Comparison of ENCODE assay signal across 11 cellular contexts in genomic region chr17:8488931-8489330, GRCh38. TPM values are rescaled to one million over a fixed set of nuclear protein-coding genes. Genes with fewer than 3 reads are reported as not detected.
DNase-seq lines count a peak whose midpoint lies in the region; ATAC-seq and TF ChIP-seq lines count a peak whose summit lies in the region.
"Had no signal": no experiment of that assay in that cellular context is flagged by ENCODE, and none has a peak within 500 bp of the region (broad histone marks: within the 10 kb centered on the region; RNA-seq: fewer than 3 reads in every experiment).

No MANE protein-coding gene starts in this region.

- no peak for ATAC-seq in effector memory CD8-positive, alpha-beta T cell (replicated peaks)
- ATAC-seq in right lobe of liver, result peak; percentile 78 to 89 (median 80)
- ATAC-seq: activated CD8-positive, alpha-beta memory T cell treated with anti-CD3 and anti-CD28 coated beads, Interleukin-2, amount 10 ng/mL, durations not matched to agents 7 days and 5 days had no signal

- peaks cover 3% of the 10 kb centered on the region for H3K36me3 Mint-ChIP-seq in effector memory CD8-positive, alpha-beta T cell (ENCODE audit: insufficient read depth)
- peaks cover 56% of the 10 kb centered on the region for H3K36me3 Mint-ChIP-seq in progenitor cell of endocrine pancreas (ENCODE audit: insufficient read depth)

- TF ChIP-seq POLR2A in right lobe of liver (IDR thresholded peaks at IDR 0.05), result no peak

- no peaks in the 10 kb centered on the region for H3K27me3 Mint-ChIP-seq in effector memory CD8-positive, alpha-beta T cell
- no peaks in the 10 kb centered on the region for H3K27me3 Mint-ChIP-seq in progenitor cell of endocrine pancreas
- H3K27me3 Mint-ChIP-seq: activated CD8-positive, alpha-beta memory T cell treated with anti-CD3 and anti-CD28 coated beads, Interleukin-2, amount 10 ng/mL, durations not matched to agents 7 days and 5 days had no signal

- H3K9me3 Mint-ChIP-seq in effector memory CD8-positive, alpha-beta T cell, result peaks cover 0 to 3% of the 10 kb centered on the region in 2 donors
- peaks cover 11% of the 10 kb centered on the region for H3K9me3 Mint-ChIP-seq in progenitor cell of endocrine pancreas (ENCODE audit: low read depth)

- H3K4me3 ChIP-seq in A673 (ENCODE audit: low read depth, low read length, poor library complexity, severe bottlenecking), result no peak overlapping the region
- no peak overlapping the region for H3K4me3 ChIP-seq in MG63
- H3K4me3 ChIP-seq in right lobe of liver, result no peak overlapping the region
- H3K4me3 ChIP-seq: BLaER1 had no signal

- H3K4me3 Mint-ChIP-seq in effector memory CD8-positive, alpha-beta T cell, result no peak overlapping the region
- H3K4me3 Mint-ChIP-seq in progenitor cell of endocrine pancreas (ENCODE audit: low read depth), result no peak overlapping the region
- H3K4me3 Mint-ChIP-seq: activated CD8-positive, alpha-beta memory T cell treated with anti-CD3 and anti-CD28 coated beads, Interleukin-2, amount 10 ng/mL, durations not matched to agents 7 days and 5 days had no signal

- H3K27ac Mint-ChIP-seq in effector memory CD8-positive, alpha-beta T cell, result peak overlapping the region; percentile 30 to 38
- H3K27ac Mint-ChIP-seq in progenitor cell of endocrine pancreas, result no peak overlapping the region
- H3K27ac Mint-ChIP-seq: activated CD8-positive, alpha-beta memory T cell treated with anti-CD3 and anti-CD28 coated beads, Interleukin-2, amount 10 ng/mL, durations not matched to agents 7 days and 5 days had no signal

- CTCF ChIA-PET in A673 (lab: Charles Lee), result no interaction called here

- H3K4me1 Mint-ChIP-seq in effector memory CD8-positive, alpha-beta T cell (ENCODE audit: low read depth in 2 of 2), result no peaks in the 10 kb centered on the region
- no peaks in the 10 kb centered on the region for H3K4me1 Mint-ChIP-seq in progenitor cell of endocrine pancreas (ENCODE audit: low read depth)
- H3K4me1 Mint-ChIP-seq: activated CD8-positive, alpha-beta memory T cell treated with anti-CD3 and anti-CD28 coated beads, Interleukin-2, amount 10 ng/mL, durations not matched to agents 7 days and 5 days had no signal

- 31% methylated on average over 3 of the region's 4 CpGs for WGBS in right lobe of liver (ENCODE audit: insufficient coverage, low coverage, low lambda C conversion rate, missing lambda C conversion rate)

- no peak overlapping the region for H3K27ac ChIP-seq in A673 (ENCODE audit: low read depth, low read length, poor library complexity, severe bottlenecking)
- H3K27ac ChIP-seq in right lobe of liver, result no peak overlapping the region
- H3K27ac ChIP-seq: BLaER1 had no signal

- peaks cover 8% of the 10 kb centered on the region for H3K9me3 ChIP-seq in A673 (ENCODE audit: low read depth, low read length, poor library complexity, severe bottlenecking)
- peaks cover 15% of the 10 kb centered on the region for H3K9me3 ChIP-seq in MG63
- no peaks in the 10 kb centered on the region for H3K9me3 ChIP-seq in right lobe of liver

- DNase-seq in A673 (ENCODE audit: low spot score) (peak; percentile 25), MG63 (peak; percentile 98), right lobe of liver (peak in 1 of 3 donors; percentile 54), GM19240 (ENCODE audit: insufficient read length, low spot score) (no peak), progenitor cell of endocrine pancreas (ENCODE audit: low spot score, unreplicated experiment) (no peak), NCI-H748 treated with DMSO at 0.1 percent for 48 hours (lab: John Stamatoyannopoulos, UW) (no peak)
- DNase-seq in effector memory CD8-positive, alpha-beta T cell, result no peak
- no peak for DNase-seq in activated naive CD4-positive, alpha-beta T cell treated with Interleukin-2 at 50 U/mL for 16 hours
- DNase-seq: activated CD8-positive, alpha-beta memory T cell treated with anti-CD3 and anti-CD28 coated beads, Interleukin-2, amount 10 ng/mL, durations not matched to agents 7 days and 5 days; hippocampal formation had no signal

- BruUV-seq in A673 (replicated peaks; lab: Mats Ljungman, UMichigan), result no TSS peak

- intact Hi-C loops in A673 (cut with micrococcal nuclease; ENCODE audit: unreplicated experiment), result no loop called here
- intact Hi-C loops in right lobe of liver (cut with DNase I), result no loop called here

- no peak for TF ChIP-seq CTCF in A673 (conservative IDR thresholded peaks at IDR 0.05; ENCODE audit: low read depth, low read length)
- peak in 3 of 4 donors; percentile 8 to 21 (median 11) for TF ChIP-seq CTCF in right lobe of liver (IDR thresholded peaks at IDR 0.05)
- TF ChIP-seq CTCF in progenitor cell of endocrine pancreas (IDR thresholded peaks at IDR 0.05; ENCODE audit: unreplicated experiment), result no peak

- H3K36me3 ChIP-seq in A673 (ENCODE audit: insufficient read depth, low read length, poor library complexity, severe bottlenecking) (peaks cover 87% of the 10 kb centered on the region), MG63 (peaks cover 72% of the 10 kb centered on the region), right lobe of liver (peaks cover 0 to 28% (median 5%) of the 10 kb centered on the region in 4 donors)

- H3K27me3 ChIP-seq in A673 (replicated peaks; ENCODE audit: insufficient read depth, low read depth, low read length, poor library complexity), result no peaks in the 10 kb centered on the region
- no peaks in the 10 kb centered on the region for H3K27me3 ChIP-seq in MG63
- no peaks in the 10 kb centered on the region for H3K27me3 ChIP-seq in right lobe of liver
- H3K27me3 ChIP-seq: BLaER1 had no signal

- H3K4me1 ChIP-seq in A673 (ENCODE audit: insufficient read depth, low read length, poor library complexity, severe bottlenecking) (no peaks in the 10 kb centered on the region), right lobe of liver (no peaks in the 10 kb centered on the region)

- POLR2A ChIA-PET in A673 (lab: Charles Lee; ENCODE audit: low non-redundant PET), result no interaction called here

RNA-seq across cellular contexts. Expression of gene NDEL1, which starts 53.2 kb away (rescaled TPM):
- 71.1 and 76.5 TPM in 2 replicates for total RNA-seq in A673 (2021)
- 41.8 and 125 TPM in 2 replicates for total RNA-seq in MG63 (2014; rRNA removed; shearing (Covaris generic); ENCODE audit: low replicate concordance)
- total RNA-seq in right lobe of liver, result 10 to 100 TPM; 22.2 to 34.9 (median 28.4) TPM
- total RNA-seq in progenitor cell of endocrine pancreas, result 30.5 and 40.5 TPM in 2 replicates

Comparison
In these comparisons a context has a peak if more than half of its experiments do, and no peak if none do; other contexts are left out.
1. DNase-seq: peak in A673 (single experiment) and MG63 (single experiment); none in effector memory CD8-positive, alpha-beta T cell (0 of 3), GM19240 (single experiment), progenitor cell of endocrine pancreas (single experiment), activated naive CD4-positive, alpha-beta T cell treated with Interleukin-2 at 50 U/mL for 16 hours (single experiment) and NCI-H748 treated with DMSO at 0.1 percent for 48 hours (single experiment).
2. CTCF ChIP-seq: peak in right lobe of liver (3 of 4); none in A673 (single experiment) and progenitor cell of endocrine pancreas (single experiment).